1 cellular context compared by ENCODE assay signal in genomic region chr12:31570880-31571279, GRCh38.
A peak's percentile ranks its signal among the peaks of the same experiment; 100 is the strongest.
TF ChIP-seq lines count a peak whose summit lies in the region.

No MANE protein-coding gene starts in this region.

TF ChIP-seq in HEK293, 187 proteins besides CTCF, POLR2A, EP300 and RAD21:
- TF ChIP-seq ZNF169 (tag by site-specific recombination; IDR thresholded peaks at IDR 0.05) (no peak), ZBTB44 (tag by site-specific recombination; IDR thresholded peaks at IDR 0.05) (peak; percentile 79; the same call in 1 of the 2 replicates), ZBTB1 (tag by site-specific recombination; IDR thresholded peaks at IDR 0.05) (no peak), ZNF280D (tag by site-specific recombination; IDR thresholded peaks at IDR 0.05) (no peak), ZNF549 (tag by site-specific recombination; IDR thresholded peaks at IDR 0.05) (0 out of 2 replicates have a peak, but pooled peaks have one; percentile 28), ZNF423 (tag by site-specific recombination; IDR thresholded peaks at IDR 0.05) (no peak), ZNF600 (tag by site-specific recombination; IDR thresholded peaks at IDR 0.05) (0 out of 2 replicates have a peak, but pooled peaks have one; percentile 36), RBAK (tag by site-specific recombination; IDR thresholded peaks at IDR 0.05) (no peak), PRDM1 (tag by site-specific recombination; IDR thresholded peaks at IDR 0.05) (peak; percentile 45), KLF17 (tag by site-specific recombination; IDR thresholded peaks at IDR 0.05) (no peak), ZNF560 (tag by site-specific recombination; IDR thresholded peaks at IDR 0.05; ENCODE audit: borderline replicate concordance) (no peak), ZNF274 (IDR thresholded peaks at IDR 0.05; ENCODE audit: low read length) (no peak), ZNF274 (tag by site-specific recombination; IDR thresholded peaks at IDR 0.05; ENCODE audit: borderline replicate concordance) (no peak)
